In genomic region chr1:215146252-215146975, GRCh38 we compare ENCODE assay signal across 8 cellular contexts.
DNase-seq lines count a peak whose midpoint lies in the region; ATAC-seq and TF ChIP-seq lines count a peak whose summit lies in the region.
"Had no signal": no experiment of that assay in that cellular context is flagged by ENCODE, and none has a peak within 500 bp of the region (broad histone marks: within the 10 kb centered on the region; RNA-seq: fewer than 3 reads in every experiment).

No MANE protein-coding gene starts in this region.

- no peaks in the 10 kb centered on the region for H3K36me3 ChIP-seq in neural cell (ENCODE audit: insufficient read depth, low read length)
- no peaks in the 10 kb centered on the region for H3K36me3 ChIP-seq in heart right ventricle

- H3F3A ChIP-seq in neural cell (ENCODE audit: insufficient read depth, low read length, poor library complexity, severe bottlenecking) = no peaks in the 10 kb centered on the region

- no peak for ATAC-seq in heart right ventricle
- ATAC-seq: naive thymus-derived CD4-positive, alpha-beta T cell had no signal

- no peak for TF ChIP-seq EP300 in neural cell (conservative IDR thresholded peaks at IDR 0.05; ENCODE audit: poor library complexity, severe bottlenecking)

- H3K27ac ChIP-seq in neural cell (ENCODE audit: low read length) (no peak overlapping the region), heart right ventricle (no peak overlapping the region)

- no peaks in the 10 kb centered on the region for H3K27me3 ChIP-seq in neural cell (ENCODE audit: insufficient read depth, low read depth, low read length)
- H3K27me3 ChIP-seq in heart right ventricle = no peaks in the 10 kb centered on the region

- intact Hi-C loops in heart right ventricle (cut with DNase I) = no loop called here

- 66 to 70% methylated on average over 8 of the region's 8 CpGs for WGBS in heart right ventricle, 2 donors

- no peaks in the 10 kb centered on the region for H4K20me1 ChIP-seq in neural cell (ENCODE audit: insufficient read depth)

- no peak overlapping the region for H3K4me2 ChIP-seq in neural cell (ENCODE audit: low read length)

- no peak overlapping the region for H3K4me3 ChIP-seq in neural cell (ENCODE audit: low read length)
- no peak overlapping the region for H3K4me3 ChIP-seq in heart right ventricle

- H3K79me2 ChIP-seq in neural cell (replicated peaks; ENCODE audit: insufficient read depth, low read length) = no peaks in the 10 kb centered on the region

- H3K9me3 ChIP-seq in neural cell (ENCODE audit: low read length) (no peaks in the 10 kb centered on the region), heart right ventricle (peaks cover 0 to 17% (median 7%) of the 10 kb centered on the region in 11 donors)

- DNase-seq in NCI-H1694 (lab: John Stamatoyannopoulos, UW) (peak; percentile 5), brain pericyte (ENCODE audit: low read depth, low spot score) (peak; percentile 8), ureter (ENCODE audit: low spot score) (no peak), cerebellum (ENCODE audit: low spot score) (no peak), heart right ventricle (no peak)

- no peaks in the 10 kb centered on the region for H3K9me2 ChIP-seq in neural cell (ENCODE audit: insufficient read depth, low read length)

- H3K9ac ChIP-seq in neural cell (ENCODE audit: low read length) = no peak overlapping the region

- H2AFZ ChIP-seq in neural cell (ENCODE audit: low read depth, low read length) = no peak overlapping the region

- TF ChIP-seq RAD21 in neural cell (conservative IDR thresholded peaks at IDR 0.05) = peak; percentile 87

- no peaks in the 10 kb centered on the region for H3K4me1 ChIP-seq in heart right ventricle

- TF ChIP-seq CTCF in GM12874 (IDR thresholded peaks at IDR 0.05; ENCODE audit: insufficient read depth, low read depth, low read length) (peak; percentile 21; the same call in 1 of the 2 replicates), neural cell (IDR thresholded peaks at IDR 0.05; ENCODE audit: poor library complexity, severe bottlenecking) (peak; percentile 83), heart right ventricle (IDR thresholded peaks at IDR 0.05) (peak in 2 of 9 donors; percentile 12 to 33)

TF ChIP-seq in neural cell, 6 proteins besides CTCF, POLR2A, EP300 and RAD21:
- TF ChIP-seq POLR2AphosphoS5 (IDR thresholded peaks at IDR 0.05) (no peak), MXI1 (conservative IDR thresholded peaks at IDR 0.05; ENCODE audit: poor library complexity, severe bottlenecking) (no peak), REST (IDR thresholded peaks at IDR 0.05; ENCODE audit: borderline replicate concordance) (no peak), TAF1 (IDR thresholded peaks at IDR 0.05; ENCODE audit: low read depth) (no peak), SMC3 (conservative IDR thresholded peaks at IDR 0.05; ENCODE audit: poor library complexity) (peak; percentile 92), EZH2 (IDR thresholded peaks at IDR 0.05; ENCODE audit: borderline replicate concordance, insufficient read depth, low read length, poor library complexity, severe bottlenecking) (no peak)

Comparison
In these comparisons a context has a peak if more than half of its experiments do, and no peak if none do; other contexts are left out.
1. DNase-seq: peak in NCI-H1694 (single experiment) and brain pericyte (single experiment); none in ureter (single experiment), cerebellum (single experiment) and heart right ventricle (0 of 2).